ENCODE assay signal across 10 cellular contexts in the genomic region with DNA sequence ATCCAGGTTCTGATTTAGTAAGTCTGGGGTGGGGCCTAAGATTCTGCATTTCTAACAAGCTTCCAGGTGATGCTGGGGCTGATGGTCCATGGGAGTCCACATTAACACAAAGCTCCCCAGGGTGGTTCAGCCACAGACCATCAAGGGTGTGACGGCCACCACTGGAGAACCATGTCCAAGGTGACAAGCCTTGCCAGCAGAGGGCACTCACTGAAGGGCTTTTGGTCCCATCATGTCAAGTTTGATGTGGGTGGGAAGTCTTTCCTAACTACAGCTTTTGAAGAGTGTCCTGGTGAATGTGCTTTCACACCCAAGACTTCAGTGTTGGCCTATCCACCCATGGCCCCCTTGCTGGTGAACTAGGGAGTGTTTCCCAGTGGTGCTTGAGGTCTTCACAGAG.
DNase-seq lines count a peak whose midpoint lies in the region; FAIRE-seq and TF ChIP-seq lines count a peak whose summit lies in the region.
"Had no signal": no experiment of that assay in that cellular context is flagged by ENCODE, and none has a peak within 500 bp of the region (broad histone marks: within the 10 kb centered on the region; RNA-seq: fewer than 3 reads in every experiment).

No MANE protein-coding gene starts in this region.

- H2BK120ac ChIP-seq in H1 (replicated peaks; ENCODE audit: low read depth, low read length), result no peak overlapping the region

- TF ChIP-seq EP300 in H1 (IDR thresholded peaks at IDR 0.05; ENCODE audit: borderline replicate concordance in 1 of 2, low read depth in 2 of 2, low read length in 2 of 2), result no peak

- no peak overlapping the region for H3K4ac ChIP-seq in H1 (replicated peaks; ENCODE audit: insufficient read length, low read depth, low read length)

- H4K20me1 ChIP-seq in H1 (replicated peaks in 1 of 2; ENCODE audit: control insufficient read depth in 1 of 2, insufficient read depth in 2 of 2, low read length in 2 of 2) (no peaks in the 10 kb centered on the region), smooth muscle cell (ENCODE audit: low read depth) (no peaks in the 10 kb centered on the region)

- H2BK15ac ChIP-seq in H1 (ENCODE audit: low read length), result no peak overlapping the region

- no peak overlapping the region for H3K4me3 ChIP-seq in CD4-positive, alpha-beta memory T cell (ENCODE audit: low read length in 2 of 2)
- H3K4me3 ChIP-seq in HL-60 (replicated peaks; ENCODE audit: insufficient read depth, low read length) (no peak overlapping the region), H1 (ENCODE audit: extremely low read depth in 1 of 4, insufficient read depth in 2 of 4, low read depth in 3 of 4, low read length in 4 of 4) (no peak overlapping the region), smooth muscle cell (no peak overlapping the region)
- H3K4me3 ChIP-seq: tibial artery had no signal

- H3K4me2 ChIP-seq in H1 (ENCODE audit: insufficient read depth in 1 of 2, low read depth in 2 of 2, low read length in 2 of 2), result no peak overlapping the region
- no peak overlapping the region for H3K4me2 ChIP-seq in smooth muscle cell

- no peak overlapping the region for H3K56ac ChIP-seq in H1 (replicated peaks; ENCODE audit: insufficient read length, low read depth, low read length)

- no peak overlapping the region for H2AK5ac ChIP-seq in H1 (ENCODE audit: low read depth, low read length)

- H4K5ac ChIP-seq in H1 (ENCODE audit: insufficient read length, low read depth, low read length), result no peak overlapping the region

- no peaks in the 10 kb centered on the region for H3K23me2 ChIP-seq in H1 (ENCODE audit: low read depth, low read length)

- H3K23ac ChIP-seq in H1 (ENCODE audit: insufficient read length), result no peak overlapping the region

- TF ChIP-seq RAD21 in H1 (IDR thresholded peaks at IDR 0.05 in 1 of 2, conservative IDR thresholded peaks at IDR 0.05 in 1 of 2; ENCODE audit: low read depth in 2 of 2, low read length in 2 of 2), result peak; percentile 56 to 73

- H3K9ac ChIP-seq in H1 (replicated peaks in 1 of 4; ENCODE audit: extremely low read depth in 1 of 4, low read depth in 3 of 4, low read length in 3 of 4) (no peak overlapping the region), smooth muscle cell (ENCODE audit: low read depth) (no peak overlapping the region)

- no peak overlapping the region for H4K91ac ChIP-seq in H1 (replicated peaks; ENCODE audit: insufficient read length, low read length)

- H3K4me1 ChIP-seq in CD4-positive, alpha-beta memory T cell (ENCODE audit: insufficient read depth, low read length), result no peaks in the 10 kb centered on the region
- no peaks in the 10 kb centered on the region for H3K4me1 ChIP-seq in H1 (replicated peaks in 1 of 4; ENCODE audit: control insufficient read depth in 3 of 4, insufficient read depth in 4 of 4, low read length in 3 of 4)
- no peaks in the 10 kb centered on the region for H3K4me1 ChIP-seq in smooth muscle cell (ENCODE audit: low read depth)
- H3K4me1 ChIP-seq: tibial artery had no signal

- H3K36me3 ChIP-seq in CD4-positive, alpha-beta memory T cell (ENCODE audit: insufficient read depth, low read length), result no peaks in the 10 kb centered on the region
- H3K36me3 ChIP-seq in H1 (ENCODE audit: control insufficient read depth in 2 of 4, insufficient read depth in 4 of 4, low read length in 3 of 4), result no peaks in the 10 kb centered on the region
- no peaks in the 10 kb centered on the region for H3K36me3 ChIP-seq in smooth muscle cell (ENCODE audit: low read depth)

- H3K14ac ChIP-seq in H1 (ENCODE audit: insufficient read length), result no peak overlapping the region

- no peak overlapping the region for H4K8ac ChIP-seq in H1 (ENCODE audit: extremely low read depth, insufficient read depth, low read length)

- H2AFZ ChIP-seq in H1 (ENCODE audit: low read length) (no peak overlapping the region), smooth muscle cell (ENCODE audit: low read depth) (no peak overlapping the region)

- H3K27ac Mint-ChIP-seq in CD4-positive, alpha-beta memory T cell, result no peak overlapping the region
- H3K27ac Mint-ChIP-seq in mesothelial cell of epicardium, result no peak overlapping the region
- H3K27ac Mint-ChIP-seq: IgD-negative memory B cell had no signal

- no peaks in the 10 kb centered on the region for H3K79me1 ChIP-seq in H1 (ENCODE audit: low read depth, low read length)

- H3K18ac ChIP-seq in H1 (ENCODE audit: extremely low read depth, low read length), result no peak overlapping the region

- peaks cover 9 to 10% of the 10 kb centered on the region in 2 donors for H3K27me3 Mint-ChIP-seq in CD4-positive, alpha-beta memory T cell
- peaks cover 26% of the 10 kb centered on the region for H3K27me3 Mint-ChIP-seq in mesothelial cell of epicardium (ENCODE audit: low read depth)

- no peak overlapping the region for H2BK20ac ChIP-seq in H1 (ENCODE audit: low read length)

- H3K9me3 Mint-ChIP-seq in CD4-positive, alpha-beta memory T cell, result peaks cover 0 to 2% (median 0%) of the 10 kb centered on the region in 8 donors
- H3K9me3 Mint-ChIP-seq in mesothelial cell of epicardium, result no peaks in the 10 kb centered on the region
- H3K9me3 Mint-ChIP-seq: IgD-negative memory B cell had no signal

- no peak for TF ChIP-seq POLR2A in H1 (IDR thresholded peaks at IDR 0.05; ENCODE audit: control extremely low read depth in 1 of 2, low read depth in 2 of 2, low read length in 2 of 2)

- H3F3A ChIP-seq in smooth muscle cell (ENCODE audit: low read depth), result no peaks in the 10 kb centered on the region

- CTCF ChIA-PET in CD4-positive, alpha-beta memory T cell (lab: Charles Lee; ENCODE audit: partially characterized antibody), result interaction anchor here (0.7 to 5.3 kb wide), 14 partner anchors 9 to 445 kb away, joined by 3 to 78 read pairs (median 4); no protein-coding TSS in a partner anchor
- CTCF ChIA-PET in H1 (lab: Charles Lee; ENCODE audit: partially characterized antibody), result interaction anchor here (0.6 to 3.6 kb wide), 35 partner anchors 9 to 445 kb away, joined by 3 to 35 read pairs (median 4); no protein-coding TSS in a partner anchor

- no peaks in the 10 kb centered on the region for H3K36me3 Mint-ChIP-seq in CD4-positive, alpha-beta memory T cell
- no peaks in the 10 kb centered on the region for H3K36me3 Mint-ChIP-seq in mesothelial cell of epicardium
- H3K36me3 Mint-ChIP-seq: IgD-negative memory B cell had no signal

- no peaks in the 10 kb centered on the region for H3K9me3 ChIP-seq in CD4-positive, alpha-beta memory T cell (ENCODE audit: control insufficient read depth in 1 of 2, low read length in 2 of 2)
- H3K9me3 ChIP-seq in H1 (ENCODE audit: insufficient read depth in 2 of 2, low read depth in 1 of 2, low read length in 1 of 2) (no peaks in the 10 kb centered on the region), smooth muscle cell (replicated peaks; ENCODE audit: low read depth) (no peaks in the 10 kb centered on the region)
- H3K9me3 ChIP-seq: tibial artery had no signal

- TF ChIP-seq CTCF in HL-60 (IDR thresholded peaks at IDR 0.05; ENCODE audit: insufficient read depth, low read length) (peak; percentile 74), H1 (IDR thresholded peaks at IDR 0.05; ENCODE audit: control extremely low read depth in 1 of 3, insufficient read depth in 1 of 3, low read depth in 1 of 3, low read length in 3 of 3) (peak; percentile 66), smooth muscle cell (IDR thresholded peaks at IDR 0.05; ENCODE audit: borderline replicate concordance, insufficient read depth, poor library complexity, severe bottlenecking) (peak; percentile 24), mesothelial cell of epicardium (IDR thresholded peaks at IDR 0.05; ENCODE audit: unreplicated experiment) (no peak)

- POLR2A ChIA-PET in CD4-positive, alpha-beta memory T cell (lab: Charles Lee; ENCODE audit: partially characterized antibody), result interaction anchor here (0.6 kb wide), 1 partner anchor 120 kb away, joined by 3 read pairs; no protein-coding TSS in a partner anchor
- POLR2A ChIA-PET in H1 (lab: Charles Lee; ENCODE audit: partially characterized antibody), result interaction anchor here (0.9 kb wide), 1 partner anchor 42 kb away, joined by 3 read pairs; no protein-coding TSS in a partner anchor

- intact Hi-C loops in CD4-positive, alpha-beta memory T cell (cut with micrococcal nuclease), result loop anchor here (1.0 kb wide), 1 partner anchor 41 kb away; no protein-coding TSS in a partner anchor

- no peak overlapping the region for H3K4me3 Mint-ChIP-seq in CD4-positive, alpha-beta memory T cell
- H3K4me3 Mint-ChIP-seq in mesothelial cell of epicardium, result no peak overlapping the region
- H3K4me3 Mint-ChIP-seq: IgD-negative memory B cell had no signal

- WGBS in H1 (ENCODE audit: extremely low coverage in 1 of 2, insufficient coverage in 1 of 2, insufficient read length in 1 of 2, insufficient replicate concordance in 2 of 2, low coverage in 1 of 2, low lambda C conversion rate in 2 of 2, missing lambda C conversion rate in 1 of 2), 2 experiments, result 72% methylated on average over 1 of the region's 1 CpG; no CpG with 5 or more reads in 1 of the 2 experiments
- WGBS in smooth muscle cell (ENCODE audit: low lambda C conversion rate), result 60% methylated on average over 1 of the region's 1 CpG

- H3K27me3 ChIP-seq in CD4-positive, alpha-beta memory T cell (ENCODE audit: insufficient read depth, low read length), result no peaks in the 10 kb centered on the region
- peaks cover 2% of the 10 kb centered on the region for H3K27me3 ChIP-seq in HL-60 (ENCODE audit: insufficient read depth, poor library complexity, severe bottlenecking)
- H3K27me3 ChIP-seq in H1 (replicated peaks in 1 of 4; ENCODE audit: control insufficient read depth in 3 of 4, extremely low read depth in 1 of 4, insufficient read depth in 3 of 4, low read length in 3 of 4), result no peaks in the 10 kb centered on the region
- H3K27me3 ChIP-seq in smooth muscle cell (ENCODE audit: low read depth), result peaks cover 9% of the 10 kb centered on the region
- H3K27me3 ChIP-seq: tibial artery had no signal

- no peak overlapping the region for H3K27ac ChIP-seq in CD4-positive, alpha-beta memory T cell (ENCODE audit: low read depth, low read length)
- H3K27ac ChIP-seq in HL-60 (replicated peaks) (no peak overlapping the region), H1 (ENCODE audit: low read depth, low read length) (no peak overlapping the region), smooth muscle cell (ENCODE audit: low read depth) (no peak overlapping the region)
- H3K27ac ChIP-seq: tibial artery had no signal

- no peak overlapping the region for H2BK12ac ChIP-seq in H1 (ENCODE audit: low read depth, low read length)

- DNase-seq in CD4-positive, alpha-beta memory T cell, result peak in 4 of 5 donors; percentile 14 to 24 (median 18)
- peak; percentile 5 to 40 for DNase-seq in HL-60 (ENCODE audit: low read depth in 1 of 2, low spot score in 1 of 2)
- DNase-seq in activated CD4-positive, CD25-positive, alpha-beta regulatory T cell treated with anti-CD3 and anti-CD28 coated beads, Interleukin-2, amount 50 U/mL, for 16 hours (ENCODE audit: low read depth, low spot score), result peak; percentile 4
- no peak for DNase-seq in H1 (ENCODE audit: low read depth in 1 of 2, low spot score in 2 of 2)
- DNase-seq in smooth muscle cell (lab: John Stamatoyannopoulos, UW; ENCODE audit: unreplicated experiment), result no peak
- no peak for DNase-seq in ecto neural progenitor cell (ENCODE audit: low spot score)
- DNase-seq in mesothelial cell of epicardium (ENCODE audit: low spot score in 2 of 2, unreplicated experiment in 2 of 2), result no peak
- no peak for DNase-seq in NCI-H774 (lab: John Stamatoyannopoulos, UW)

- H3K4me1 Mint-ChIP-seq in CD4-positive, alpha-beta memory T cell, result no peaks in the 10 kb centered on the region
- H3K4me1 Mint-ChIP-seq in mesothelial cell of epicardium, result peaks cover 22% of the 10 kb centered on the region
- H3K4me1 Mint-ChIP-seq: IgD-negative memory B cell had no signal

- H3K79me2 ChIP-seq in H1 (ENCODE audit: control insufficient read depth in 1 of 2, insufficient read depth in 2 of 2, low read length in 2 of 2) (no peaks in the 10 kb centered on the region), smooth muscle cell (ENCODE audit: low read depth) (no peaks in the 10 kb centered on the region)

- no peak for FAIRE-seq in H1 (lab: Jason Lieb, UNC)

- H2BK5ac ChIP-seq in H1 (ENCODE audit: low read depth, low read length), result no peak overlapping the region

Comparison
In these comparisons a context has a peak if more than half of its experiments do, and no peak if none do; other contexts are left out.
1. DNase-seq: peak in CD4-positive, alpha-beta memory T cell (4 of 5), HL-60 (2 of 2) and activated CD4-positive, CD25-positive, alpha-beta regulatory T cell treated with anti-CD3 and anti-CD28 coated beads, Interleukin-2, amount 50 U/mL, for 16 hours (single experiment); none in H1 (0 of 2), smooth muscle cell (single experiment), ecto neural progenitor cell (single experiment), mesothelial cell of epicardium (0 of 2) and NCI-H774 (single experiment).